10 cellular contexts compared by ENCODE assay signal in genomic region chr1:234933031-234933430, GRCh38.
A peak's percentile ranks its signal among the peaks of the same experiment; 100 is the strongest.
DNase-seq lines count a peak whose midpoint lies in the region; ATAC-seq and TF ChIP-seq lines count a peak whose summit lies in the region.
"Had no signal": no experiment of that assay in that cellular context is flagged by ENCODE, and none has a peak within 500 bp of the region (broad histone marks: within the 10 kb centered on the region; RNA-seq: fewer than 3 reads in every experiment).

No MANE protein-coding gene starts in this region.

- in situ Hi-C loops in GM13976 (cut with MboI; ENCODE audit: low sequenced_read_pairs, unreplicated experiment): no loop called here

- H3K27ac Mint-ChIP-seq in activated naive CD4-positive, alpha-beta T cell treated with anti-CD3 and anti-CD28 coated beads, Interleukin-2, amount 10 ng/mL, durations not matched to agents 7 days and 5 days: peak overlapping the region; percentile 29
- H3K27ac Mint-ChIP-seq in type B pancreatic cell (peak overlapping the region; percentile 57), endothelial cell (ENCODE audit: unreplicated experiment) (no peak overlapping the region)

- peaks cover 34% of the 10 kb centered on the region for H3K4me1 Mint-ChIP-seq in activated naive CD4-positive, alpha-beta T cell treated with anti-CD3 and anti-CD28 coated beads, Interleukin-2, amount 10 ng/mL, durations not matched to agents 7 days and 5 days
- peaks cover 27% of the 10 kb centered on the region for H3K4me1 Mint-ChIP-seq in type B pancreatic cell (ENCODE audit: unreplicated experiment)
- H3K4me1 Mint-ChIP-seq in endothelial cell (ENCODE audit: unreplicated experiment): peaks cover 16% of the 10 kb centered on the region

- ATAC-seq in HG03442 (IDR thresholded peaks at IDR 0.05; ENCODE audit: unreplicated experiment) (peak; percentile 29), HG03457 (IDR thresholded peaks at IDR 0.05; ENCODE audit: unreplicated experiment) (no peak)

- TF ChIP-seq CTCF in type B pancreatic cell (conservative IDR thresholded peaks at IDR 0.05) (no peak), endothelial cell (IDR thresholded peaks at IDR 0.05; ENCODE audit: unreplicated experiment) (no peak), GM13976 (IDR thresholded peaks at IDR 0.05; ENCODE audit: borderline replicate concordance, control extremely low read depth, extremely low read depth, insufficient read depth, missing control alignments) (no peak)

- CTCF ChIA-PET in activated naive CD4-positive, alpha-beta T cell treated with anti-CD3 and anti-CD28 coated beads, Interleukin-2, amount 10 ng/mL, durations not matched to agents 7 days and 5 days (lab: Charles Lee): interaction anchor here (0.9 to 1.4 kb wide), 4 partner anchors 12 to 54 kb away, joined by 3 to 5 read pairs (median 4); no protein-coding TSS in a partner anchor

- H3K4me3 Mint-ChIP-seq in activated naive CD4-positive, alpha-beta T cell treated with anti-CD3 and anti-CD28 coated beads, Interleukin-2, amount 10 ng/mL, durations not matched to agents 7 days and 5 days: no peak overlapping the region
- H3K4me3 Mint-ChIP-seq in type B pancreatic cell: no peak overlapping the region
- H3K4me3 Mint-ChIP-seq in endothelial cell (ENCODE audit: unreplicated experiment): no peak overlapping the region
- H3K4me3 Mint-ChIP-seq: brain had no signal

- no peaks in the 10 kb centered on the region for H3K36me3 Mint-ChIP-seq in activated naive CD4-positive, alpha-beta T cell treated with anti-CD3 and anti-CD28 coated beads, Interleukin-2, amount 10 ng/mL, durations not matched to agents 7 days and 5 days
- H3K36me3 Mint-ChIP-seq in type B pancreatic cell (no peaks in the 10 kb centered on the region), endothelial cell (ENCODE audit: low read depth, unreplicated experiment) (no peaks in the 10 kb centered on the region)
- H3K36me3 Mint-ChIP-seq: brain; CD4-positive, alpha-beta memory T cell had no signal

- H3K27me3 Mint-ChIP-seq in activated naive CD4-positive, alpha-beta T cell treated with anti-CD3 and anti-CD28 coated beads, Interleukin-2, amount 10 ng/mL, durations not matched to agents 7 days and 5 days: peaks cover 4% of the 10 kb centered on the region
- H3K27me3 Mint-ChIP-seq in type B pancreatic cell (no peaks in the 10 kb centered on the region), endothelial cell (ENCODE audit: unreplicated experiment) (peaks cover 8% of the 10 kb centered on the region)
- H3K27me3 Mint-ChIP-seq: CD4-positive, alpha-beta memory T cell had no signal

- DNase-seq in activated naive CD4-positive, alpha-beta T cell treated with anti-CD3 and anti-CD28 coated beads, Interleukin-2, amount 10 ng/mL, durations not matched to agents 7 days and 5 days: no peak
- DNase-seq in activated naive CD4-positive, alpha-beta T cell treated with Interleukin-2 at 50 U/mL for 16 hours: no peak
- peak; percentile 36 for DNase-seq in ecto neural progenitor cell (ENCODE audit: low spot score)
- no peak for DNase-seq in type B pancreatic cell (ENCODE audit: extremely low spot score, unreplicated experiment)
- no peak for DNase-seq in endothelial cell (ENCODE audit: low spot score)
- no peak for DNase-seq in GM13976 (ENCODE audit: low spot score)
- DNase-seq: CD4-positive, alpha-beta memory T cell had no signal

- no peaks in the 10 kb centered on the region for H3K9me3 Mint-ChIP-seq in activated naive CD4-positive, alpha-beta T cell treated with anti-CD3 and anti-CD28 coated beads, Interleukin-2, amount 10 ng/mL, durations not matched to agents 7 days and 5 days
- H3K9me3 Mint-ChIP-seq in type B pancreatic cell (no peaks in the 10 kb centered on the region), endothelial cell (ENCODE audit: unreplicated experiment) (no peaks in the 10 kb centered on the region)
- H3K9me3 Mint-ChIP-seq: brain; CD4-positive, alpha-beta memory T cell had no signal
